Comparison of ENCODE assay signal across 1 cellular context in genomic region chr1:157045251-157046218, GRCh38.
TF ChIP-seq lines count a peak whose summit lies in the region.

A gene with protein sequence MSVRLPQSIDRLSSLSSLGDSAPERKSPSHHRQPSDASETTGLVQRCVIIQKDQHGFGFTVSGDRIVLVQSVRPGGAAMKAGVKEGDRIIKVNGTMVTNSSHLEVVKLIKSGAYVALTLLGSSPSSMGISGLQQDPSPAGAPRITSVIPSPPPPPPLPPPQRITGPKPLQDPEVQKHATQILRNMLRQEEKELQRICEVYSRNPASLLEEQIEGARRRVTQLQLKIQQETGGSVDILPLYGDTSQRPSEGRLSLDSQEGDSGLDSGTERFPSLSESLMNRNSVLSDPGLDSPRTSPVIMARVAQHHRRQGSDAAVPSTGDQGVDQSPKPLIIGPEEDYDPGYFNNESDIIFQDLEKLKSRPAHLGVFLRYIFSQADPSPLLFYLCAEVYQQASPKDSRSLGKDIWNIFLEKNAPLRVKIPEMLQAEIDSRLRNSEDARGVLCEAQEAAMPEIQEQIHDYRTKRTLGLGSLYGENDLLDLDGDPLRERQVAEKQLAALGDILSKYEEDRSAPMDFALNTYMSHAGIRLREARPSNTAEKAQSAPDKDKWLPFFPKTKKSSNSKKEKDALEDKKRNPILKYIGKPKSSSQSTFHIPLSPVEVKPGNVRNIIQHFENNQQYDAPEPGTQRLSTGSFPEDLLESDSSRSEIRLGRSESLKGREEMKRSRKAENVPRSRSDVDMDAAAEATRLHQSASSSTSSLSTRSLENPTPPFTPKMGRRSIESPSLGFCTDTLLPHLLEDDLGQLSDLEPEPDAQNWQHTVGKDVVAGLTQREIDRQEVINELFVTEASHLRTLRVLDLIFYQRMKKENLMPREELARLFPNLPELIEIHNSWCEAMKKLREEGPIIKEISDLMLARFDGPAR (N-terminal part only) (minus strand): TSS chr1:157045742. CDS start chr1:157044330, 1,412 bp downstream.

TF ChIP-seq in K562, 482 proteins besides CTCF, POLR2A, EP300 and RAD21 (continued from another document and continues in another):
- TF ChIP-seq ZNF740 (CRISPR knock-in tag; IDR thresholded peaks at IDR 0.05) (no peak), ZNF740 (tag; IDR thresholded peaks at IDR 0.05) (no peak), HBP1 (CRISPR knock-in tag; IDR thresholded peaks at IDR 0.05) (no peak), KLF13 (tag; IDR thresholded peaks at IDR 0.05; ENCODE audit: borderline replicate concordance, low read depth) (no peak), TFAM (CRISPR knock-in tag; conservative IDR thresholded peaks at IDR 0.05) (no peak), PKNOX1 (IDR thresholded peaks at IDR 0.05) (no peak), BRCA1 (IDR thresholded peaks at IDR 0.05) (no peak), BRCA1 (CRISPR knock-in tag; IDR thresholded peaks at IDR 0.05) (no peak), MAFK (IDR thresholded peaks at IDR 0.05; ENCODE audit: low read length) (no peak), OTX1 (CRISPR knock-in tag; IDR thresholded peaks at IDR 0.05) (no peak), REST (CRISPR knock-in tag; IDR thresholded peaks at IDR 0.05; ENCODE audit: low read depth) (0 out of 2 replicates have a peak, but pooled peaks have one; percentile 52), CBX5 (IDR thresholded peaks at IDR 0.05; ENCODE audit: borderline replicate concordance, low read depth) (no peak), KDM5B (IDR thresholded peaks at IDR 0.05; ENCODE audit: insufficient replicate concordance, low read depth, low read length) (peak; percentile 73), ZSCAN29 (IDR thresholded peaks at IDR 0.05) (0 out of 2 replicates have a peak, but pooled peaks have one; percentile 44), ZNF589 (CRISPR knock-in tag; IDR thresholded peaks at IDR 0.05; ENCODE audit: low read depth) (no peak), ZNF224 (CRISPR knock-in tag; IDR thresholded peaks at IDR 0.05) (no peak), HEY1 (CRISPR knock-in tag; IDR thresholded peaks at IDR 0.05; ENCODE audit: borderline replicate concordance) (no peak), KAT7 (CRISPR knock-in tag; IDR thresholded peaks at IDR 0.05; ENCODE audit: borderline replicate concordance) (peak; percentile 36; the same call in 1 of the 2 replicates), MLLT1 (IDR thresholded peaks at IDR 0.05) (no peak), SAFB2 (IDR thresholded peaks at IDR 0.05; ENCODE audit: borderline replicate concordance, low read depth, low read length, severe bottlenecking) (no peak), DNMT1 (IDR thresholded peaks at IDR 0.05) (0 out of 2 replicates have a peak, but pooled peaks have one; percentile 64), ZNF277 (CRISPR knock-in tag; IDR thresholded peaks at IDR 0.05; ENCODE audit: borderline replicate concordance) (no peak), CLOCK (CRISPR knock-in tag; IDR thresholded peaks at IDR 0.05; ENCODE audit: borderline replicate concordance) (no peak), SUPT5H (IDR thresholded peaks at IDR 0.05) (no peak), ZNF639 (CRISPR knock-in tag; conservative IDR thresholded peaks at IDR 0.05 in 1 of 2, IDR thresholded peaks at IDR 0.05 in 1 of 2) (peak in 1 of 2 experiments; percentile 94; a peak in 2 of 4 replicates)
- TF ChIP-seq, protein P1, sequence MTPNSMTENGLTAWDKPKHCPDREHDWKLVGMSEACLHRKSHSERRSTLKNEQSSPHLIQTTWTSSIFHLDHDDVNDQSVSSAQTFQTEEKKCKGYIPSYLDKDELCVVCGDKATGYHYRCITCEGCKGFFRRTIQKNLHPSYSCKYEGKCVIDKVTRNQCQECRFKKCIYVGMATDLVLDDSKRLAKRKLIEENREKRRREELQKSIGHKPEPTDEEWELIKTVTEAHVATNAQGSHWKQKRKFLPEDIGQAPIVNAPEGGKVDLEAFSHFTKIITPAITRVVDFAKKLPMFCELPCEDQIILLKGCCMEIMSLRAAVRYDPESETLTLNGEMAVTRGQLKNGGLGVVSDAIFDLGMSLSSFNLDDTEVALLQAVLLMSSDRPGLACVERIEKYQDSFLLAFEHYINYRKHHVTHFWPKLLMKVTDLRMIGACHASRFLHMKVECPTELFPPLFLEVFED (CRISPR knock-in tag; conservative IDR thresholded peaks at IDR 0.05), result no peak
- TF ChIP-seq, protein P2, sequence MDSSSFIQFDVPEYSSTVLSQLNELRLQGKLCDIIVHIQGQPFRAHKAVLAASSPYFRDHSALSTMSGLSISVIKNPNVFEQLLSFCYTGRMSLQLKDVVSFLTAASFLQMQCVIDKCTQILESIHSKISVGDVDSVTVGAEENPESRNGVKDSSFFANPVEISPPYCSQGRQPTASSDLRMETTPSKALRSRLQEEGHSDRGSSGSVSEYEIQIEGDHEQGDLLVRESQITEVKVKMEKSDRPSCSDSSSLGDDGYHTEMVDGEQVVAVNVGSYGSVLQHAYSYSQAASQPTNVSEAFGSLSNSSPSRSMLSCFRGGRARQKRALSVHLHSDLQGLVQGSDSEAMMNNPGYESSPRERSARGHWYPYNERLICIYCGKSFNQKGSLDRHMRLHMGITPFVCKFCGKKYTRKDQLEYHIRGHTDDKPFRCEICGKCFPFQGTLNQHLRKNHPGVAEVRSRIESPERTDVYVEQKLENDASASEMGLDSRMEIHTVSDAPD (CRISPR knock-in tag; IDR thresholded peaks at IDR 0.05), result no peak
- TF ChIP-seq, protein P3, sequence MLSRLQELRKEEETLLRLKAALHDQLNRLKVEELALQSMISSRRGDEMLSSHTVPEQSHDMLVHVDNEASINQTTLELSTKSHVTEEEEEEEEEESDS (CRISPR knock-in tag; IDR thresholded peaks at IDR 0.05), result no peak
